ENCODE assay signal across 9 cellular contexts in the genomic region with DNA sequence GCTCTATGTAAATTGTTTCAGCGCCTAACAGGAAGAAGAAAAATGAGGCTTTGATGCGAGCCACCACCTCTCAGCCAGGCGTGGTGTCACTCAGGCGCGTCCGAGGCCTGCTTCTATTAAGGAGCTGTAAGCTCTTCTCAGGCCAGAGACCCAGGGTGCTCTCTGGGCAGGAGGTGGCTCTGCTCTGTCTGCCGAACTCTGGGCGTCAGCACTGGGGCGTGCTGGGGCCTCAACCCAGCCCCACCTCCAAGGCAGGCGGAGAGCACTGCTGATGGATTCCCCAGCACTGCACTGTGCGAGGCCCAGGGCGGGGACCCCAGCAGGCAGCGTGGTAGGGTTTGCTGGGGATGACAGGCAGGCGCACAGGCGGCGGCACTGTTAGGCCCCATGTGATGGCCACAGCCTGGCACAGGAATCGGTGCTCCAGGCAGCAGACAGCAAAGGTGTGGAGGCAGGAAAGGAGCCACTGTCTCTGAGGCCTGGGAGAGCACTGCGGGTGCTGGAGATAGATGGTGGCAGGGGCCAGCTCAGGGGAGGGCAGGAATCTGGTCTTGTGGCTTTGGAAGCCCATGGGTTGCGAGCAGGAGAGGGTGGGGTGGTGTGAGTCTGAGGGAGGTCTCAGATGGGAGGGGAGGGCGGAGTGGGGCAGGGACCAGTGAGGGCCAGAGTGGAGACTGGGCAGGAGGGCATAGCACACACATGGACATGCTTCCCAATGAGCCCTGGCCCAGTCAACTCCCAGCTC.
DNase-seq lines count a peak whose midpoint lies in the region; ATAC-seq and TF ChIP-seq lines count a peak whose summit lies in the region.
"Had no signal": no experiment of that assay in that cellular context is flagged by ENCODE, and none has a peak within 500 bp of the region (broad histone marks: within the 10 kb centered on the region; RNA-seq: fewer than 3 reads in every experiment).

No MANE protein-coding gene starts in this region.

- intact Hi-C loops in naive thymus-derived CD4-positive, alpha-beta T cell (cut with micrococcal nuclease), result no loop called here

- no peak overlapping the region for H3K4me3 ChIP-seq in naive thymus-derived CD4-positive, alpha-beta T cell (ENCODE audit: low read length)
- no peak overlapping the region for H3K4me3 ChIP-seq in GM23248

- H3K27ac ChIP-seq in naive thymus-derived CD4-positive, alpha-beta T cell (ENCODE audit: low read depth, low read length), result peak overlapping the region; percentile 49
- H3K27ac ChIP-seq in GM23248, result no peak overlapping the region

- no peaks in the 10 kb centered on the region for H4K20me1 ChIP-seq in GM23248 (ENCODE audit: insufficient read depth)

- no peaks in the 10 kb centered on the region for H3K36me3 ChIP-seq in naive thymus-derived CD4-positive, alpha-beta T cell (ENCODE audit: control insufficient read depth in 2 of 3, insufficient read depth in 3 of 3, low read length in 3 of 3)
- H3K36me3 ChIP-seq in GM23248 (ENCODE audit: low read depth), result no peaks in the 10 kb centered on the region

- DNase-seq in GM13976 (ENCODE audit: low spot score), result peak; percentile 82
- no peak for DNase-seq in T-cell
- no peak for DNase-seq in naive thymus-derived CD4-positive, alpha-beta T cell
- DNase-seq in GM23248, result no peak
- no peak for DNase-seq in KG1 (lab: John Stamatoyannopoulos, UW)
- no peak for DNase-seq in NCI-H1436 treated with DMSO at 0.1 percent for 48 hours (lab: John Stamatoyannopoulos, UW)
- DNase-seq: activated CD4-positive, alpha-beta T cell treated with anti-CD3 and anti-CD28 coated beads for 1 hour had no signal

- peak overlapping the region in 1 of 3 donors; percentile 57 for H3K4me3 Mint-ChIP-seq in T-cell
- H3K4me3 Mint-ChIP-seq in naive thymus-derived CD4-positive, alpha-beta T cell, result peak overlapping the region in 7 of 10 donors; percentile 32 to 62 (median 37)

- no peaks in the 10 kb centered on the region for H3K27me3 ChIP-seq in naive thymus-derived CD4-positive, alpha-beta T cell (ENCODE audit: control insufficient read depth in 2 of 2, insufficient read depth in 2 of 2, low read length in 2 of 2)
- no peaks in the 10 kb centered on the region for H3K27me3 ChIP-seq in GM23248 (replicated peaks; ENCODE audit: insufficient read depth)

- POLR2A ChIA-PET in T-cell (lab: Charles Lee), result interaction anchor here in 1 of 2 donors (0.5 to 0.6 kb wide), 2 partner anchors 37 to 52 kb away, joined by 3 read pairs; no protein-coding TSS in a partner anchor
- POLR2A ChIA-PET in naive thymus-derived CD4-positive, alpha-beta T cell (lab: Charles Lee), result interaction anchor here (0.6 to 1.0 kb wide), 2 partner anchors 13 to 74 kb away, joined by 3 read pairs; no protein-coding TSS in a partner anchor

- ATAC-seq in GM21786 (IDR thresholded peaks at IDR 0.05; ENCODE audit: unreplicated experiment) (peak; percentile 54), T-cell (replicated peaks in 1 of 4) (peak; percentile 31 to 75 (median 52)), GM18517 (IDR thresholded peaks at IDR 0.05; ENCODE audit: unreplicated experiment) (no peak)
- peak; percentile 71 for ATAC-seq in naive thymus-derived CD4-positive, alpha-beta T cell

- peaks cover 69% of the 10 kb centered on the region for H3K79me2 ChIP-seq in GM23248 (ENCODE audit: insufficient read depth)

- no peaks in the 10 kb centered on the region for H3K27me3 Mint-ChIP-seq in T-cell
- no peaks in the 10 kb centered on the region for H3K27me3 Mint-ChIP-seq in naive thymus-derived CD4-positive, alpha-beta T cell

- 69 to 73% methylated on average over 18 to 19 of the region's 20 CpGs for WGBS in GM23248 (ENCODE audit: low coverage in 1 of 2, low lambda C conversion rate in 2 of 2, missing lambda C conversion rate in 2 of 2), 2 experiments

- H3K9me2 ChIP-seq in GM23248 (ENCODE audit: insufficient read depth), result no peaks in the 10 kb centered on the region

- H3K9me3 Mint-ChIP-seq in T-cell, result no peaks in the 10 kb centered on the region
- H3K9me3 Mint-ChIP-seq in naive thymus-derived CD4-positive, alpha-beta T cell, result no peaks in the 10 kb centered on the region

- CTCF ChIA-PET in T-cell (lab: Charles Lee), result no interaction called here
- CTCF ChIA-PET in naive thymus-derived CD4-positive, alpha-beta T cell (lab: Charles Lee), result no interaction called here

- H3F3A ChIP-seq in GM23248 (ENCODE audit: insufficient read depth), result no peaks in the 10 kb centered on the region

- TF ChIP-seq CTCF in GM13976 (IDR thresholded peaks at IDR 0.05; ENCODE audit: borderline replicate concordance, control extremely low read depth, extremely low read depth, insufficient read depth, missing control alignments), result no peak

- no peak overlapping the region for H2AFZ ChIP-seq in GM23248

- in situ Hi-C loops in GM13976 (cut with MboI; ENCODE audit: low sequenced_read_pairs, unreplicated experiment) (no loop called here), GM23248 (cut with MboI) (no loop called here)

- peaks cover 3% of the 10 kb centered on the region for H3K36me3 Mint-ChIP-seq in T-cell
- peaks cover 0 to 3% (median 0%) of the 10 kb centered on the region in 5 donors for H3K36me3 Mint-ChIP-seq in naive thymus-derived CD4-positive, alpha-beta T cell

- no peak overlapping the region for H3K4me2 ChIP-seq in GM23248 (ENCODE audit: unreplicated experiment)

- H3K4me1 Mint-ChIP-seq in T-cell, result peaks cover 22 to 28% (median 24%) of the 10 kb centered on the region in 3 donors
- peaks cover 22 to 36% (median 30%) of the 10 kb centered on the region in 7 donors for H3K4me1 Mint-ChIP-seq in naive thymus-derived CD4-positive, alpha-beta T cell

- H3K4me1 ChIP-seq in naive thymus-derived CD4-positive, alpha-beta T cell (ENCODE audit: control insufficient read depth in 2 of 2, insufficient read depth in 2 of 2, low read length in 2 of 2), result peaks cover 0 to 14% of the 10 kb centered on the region in 2 donors
- H3K4me1 ChIP-seq in GM23248 (ENCODE audit: insufficient read depth), result no peaks in the 10 kb centered on the region

- H3K27ac Mint-ChIP-seq in T-cell, result peak overlapping the region; percentile 46 to 82
- peak overlapping the region; percentile 55 to 81 (median 66) for H3K27ac Mint-ChIP-seq in naive thymus-derived CD4-positive, alpha-beta T cell

- H3K9ac ChIP-seq in GM23248, result no peak overlapping the region

- H3K9me3 ChIP-seq in naive thymus-derived CD4-positive, alpha-beta T cell (ENCODE audit: control insufficient read depth in 2 of 3, low read length in 3 of 3), result no peaks in the 10 kb centered on the region
- H3K9me3 ChIP-seq in GM23248 (ENCODE audit: low read depth), result no peaks in the 10 kb centered on the region
